ENCODE assay signal across 1 cellular context in genomic region chr7:45122975-45123860, GRCh38.
TF ChIP-seq lines count a peak whose summit lies in the region.

No MANE protein-coding gene starts in this region.

TF ChIP-seq in GM23338, 12 proteins besides CTCF, POLR2A, EP300 and RAD21:
- TF ChIP-seq ETS1 (IDR thresholded peaks at IDR 0.05) (no peak), ZNF462 (CRISPR knock-in tag; IDR thresholded peaks at IDR 0.05) (no peak), JUNB (IDR thresholded peaks at IDR 0.05; ENCODE audit: unreplicated experiment) (no peak), EZH2 (IDR thresholded peaks at IDR 0.05; ENCODE audit: low read depth, unreplicated experiment) (no peak), ZNF114 (CRISPR knock-in tag; IDR thresholded peaks at IDR 0.05) (no peak), CREB1 (CRISPR knock-in tag; IDR thresholded peaks at IDR 0.05; ENCODE audit: low read depth) (no peak), REST (IDR thresholded peaks at IDR 0.05; ENCODE audit: unreplicated experiment) (no peak)
